16 cellular contexts compared by ENCODE assay signal in genomic region chr13:52414963-52415362, GRCh38. TPM values are rescaled to one million over a fixed set of nuclear protein-coding genes. Genes with fewer than 3 reads are reported as not detected.
DNase-seq lines count a peak whose midpoint lies in the region; ATAC-seq and TF ChIP-seq lines count a peak whose summit lies in the region.
"Had no signal": no experiment of that assay in that cellular context is flagged by ENCODE, and none has a peak within 500 bp of the region (broad histone marks: within the 10 kb centered on the region; RNA-seq: fewer than 3 reads in every experiment).

No MANE protein-coding gene starts in this region.

- WGBS in suprapubic skin: 33% methylated on average over 1 of the region's 1 CpG

- peaks cover 6 to 14% of the 10 kb centered on the region in 2 donors for H3K36me3 Mint-ChIP-seq in activated T-cell treated with anti-CD3 and anti-CD28 coated beads, Interleukin-2, amount 50 U/mL, for 72 hours (ENCODE audit: insufficient read depth in 2 of 2)
- H3K36me3 Mint-ChIP-seq in activated T-cell treated with anti-CD3 and anti-CD28 coated beads, Interleukin-2, amount 50 U/mL, for 4 hours (ENCODE audit: insufficient read depth): peaks cover 36% of the 10 kb centered on the region

- no peak for TF ChIP-seq EP300 in suprapubic skin (IDR thresholded peaks at IDR 0.05)

- no peaks in the 10 kb centered on the region for H3K27me3 Mint-ChIP-seq in activated T-cell treated with anti-CD3 and anti-CD28 coated beads, Interleukin-2, amount 50 U/mL, for 72 hours (ENCODE audit: low read depth)
- no peaks in the 10 kb centered on the region for H3K27me3 Mint-ChIP-seq in activated T-cell treated with anti-CD3 and anti-CD28 coated beads, Interleukin-2, amount 50 U/mL, for 4 hours (ENCODE audit: low read depth)
- H3K27me3 Mint-ChIP-seq: activated naive CD4-positive, alpha-beta T cell treated with anti-CD3 and anti-CD28 coated beads, Interleukin-2, amount 50 U/mL, for 24 hours had no signal

- H3K9me3 Mint-ChIP-seq in activated T-cell treated with anti-CD3 and anti-CD28 coated beads, Interleukin-2, amount 50 U/mL, for 72 hours: no peaks in the 10 kb centered on the region
- H3K9me3 Mint-ChIP-seq in activated T-cell treated with anti-CD3 and anti-CD28 coated beads, Interleukin-2, amount 50 U/mL, for 4 hours: no peaks in the 10 kb centered on the region
- H3K9me3 Mint-ChIP-seq: activated naive CD4-positive, alpha-beta T cell treated with anti-CD3 and anti-CD28 coated beads, Interleukin-2, amount 50 U/mL, for 24 hours; neural progenitor cell had no signal

- H3K27me3 ChIP-seq in suprapubic skin: no peaks in the 10 kb centered on the region
- H3K27me3 ChIP-seq: neural progenitor cell, tibial nerve had no signal

- no peak for TF ChIP-seq CTCF in astrocyte of the spinal cord (IDR thresholded peaks at IDR 0.05; ENCODE audit: low read depth, low read length)
- no peak for TF ChIP-seq CTCF in fibroblast of villous mesenchyme (IDR thresholded peaks at IDR 0.05; ENCODE audit: insufficient read depth, low read depth, low read length)
- no peak for TF ChIP-seq CTCF in suprapubic skin (IDR thresholded peaks at IDR 0.05)

- H3K36me3 ChIP-seq in suprapubic skin: peaks cover 44% of the 10 kb centered on the region

- H3K4me3 Mint-ChIP-seq in activated T-cell treated with anti-CD3 and anti-CD28 coated beads, Interleukin-2, amount 50 U/mL, for 72 hours: no peak overlapping the region
- H3K4me3 Mint-ChIP-seq in activated T-cell treated with anti-CD3 and anti-CD28 coated beads, Interleukin-2, amount 50 U/mL, for 4 hours: no peak overlapping the region
- H3K4me3 Mint-ChIP-seq: activated naive CD4-positive, alpha-beta T cell treated with anti-CD3 and anti-CD28 coated beads, Interleukin-2, amount 50 U/mL, for 24 hours; neural progenitor cell had no signal

- no peak for ATAC-seq in activated T-cell treated with anti-CD3 and anti-CD28 coated beads, Interleukin-2, amount 50 U/mL, for 72 hours (replicated peaks in 1 of 2)
- ATAC-seq in activated T-cell treated with anti-CD3 and anti-CD28 coated beads, Interleukin-2, amount 50 U/mL, for 4 hours: no peak
- no peak for ATAC-seq in HG03097 (IDR thresholded peaks at IDR 0.05; ENCODE audit: low FRiP score, unreplicated experiment)
- ATAC-seq: GM12878, left lobe of liver had no signal

- H3K4me1 ChIP-seq in suprapubic skin: peaks cover 21% of the 10 kb centered on the region
- H3K4me1 ChIP-seq: neural progenitor cell, tibial nerve had no signal

- no peak overlapping the region for H3K4me3 ChIP-seq in astrocyte of the spinal cord (ENCODE audit: low read depth, low read length)
- H3K4me3 ChIP-seq in fibroblast of villous mesenchyme (ENCODE audit: low read depth, low read length): no peak overlapping the region
- no peak overlapping the region for H3K4me3 ChIP-seq in suprapubic skin
- H3K4me3 ChIP-seq: coronary artery, GM12878, neural progenitor cell, tibial nerve had no signal

- TF ChIP-seq POLR2A in suprapubic skin (IDR thresholded peaks at IDR 0.05): no peak

- peak overlapping the region; percentile 64 for H3K27ac ChIP-seq in suprapubic skin
- H3K27ac ChIP-seq: neural progenitor cell, tibial nerve had no signal

- no peaks in the 10 kb centered on the region for H3K9me3 ChIP-seq in suprapubic skin
- H3K9me3 ChIP-seq: tibial nerve had no signal

- H3K27ac Mint-ChIP-seq in activated T-cell treated with anti-CD3 and anti-CD28 coated beads, Interleukin-2, amount 50 U/mL, for 72 hours: peak overlapping the region; percentile 25
- H3K27ac Mint-ChIP-seq: activated naive CD4-positive, alpha-beta T cell treated with anti-CD3 and anti-CD28 coated beads, Interleukin-2, amount 50 U/mL, for 24 hours; neural progenitor cell had no signal

- no peak for DNase-seq in activated T-cell treated with anti-CD3 and anti-CD28 coated beads, Interleukin-2, amount 50 U/mL, for 72 hours
- no peak for DNase-seq in activated T-cell treated with anti-CD3 and anti-CD28 coated beads, Interleukin-2, amount 50 U/mL, for 4 hours
- DNase-seq in astrocyte of the spinal cord (ENCODE audit: low read depth, low spot score): peak; percentile 31
- peak; percentile 34 for DNase-seq in fibroblast of villous mesenchyme (ENCODE audit: low read depth)
- DNase-seq in suprapubic skin (ENCODE audit: low spot score in 2 of 2): no peak
- DNase-seq in pons (ENCODE audit: low spot score): no peak
- no peak for DNase-seq in DMS79 (lab: John Stamatoyannopoulos, UW)
- DNase-seq: Karpas-422; NK-92 treated with Interleukin-12 subunit alpha and Interleukin-12 subunit beta, amount 100 ng/mL, for 24 hours had no signal

- peaks cover 10% of the 10 kb centered on the region for H3K4me1 Mint-ChIP-seq in activated T-cell treated with anti-CD3 and anti-CD28 coated beads, Interleukin-2, amount 50 U/mL, for 72 hours (ENCODE audit: low read depth)
- peaks cover 2% of the 10 kb centered on the region for H3K4me1 Mint-ChIP-seq in activated T-cell treated with anti-CD3 and anti-CD28 coated beads, Interleukin-2, amount 50 U/mL, for 4 hours (ENCODE audit: low read depth)
- H3K4me1 Mint-ChIP-seq: activated naive CD4-positive, alpha-beta T cell treated with anti-CD3 and anti-CD28 coated beads, Interleukin-2, amount 50 U/mL, for 24 hours; neural progenitor cell had no signal

- in situ Hi-C loops in astrocyte of the spinal cord (cut with HindIII; ENCODE audit: low sequenced_read_pairs): no loop called here

RNA-seq across cellular contexts. Expression of gene THSD1, which starts 9.0 kb away (rescaled TPM):
- total RNA-seq in activated T-cell treated with anti-CD3 and anti-CD28 coated beads, Interleukin-2, amount 50 U/mL, for 72 hours: under 1 TPM; 0.35 to 0.48 TPM
- total RNA-seq in activated T-cell treated with anti-CD3 and anti-CD28 coated beads, Interleukin-2, amount 50 U/mL, for 4 hours: under 1 TPM; 0.11 to 0.25 (median 0.16) TPM
- total RNA-seq in fibroblast of villous mesenchyme: 1.9 and 9.9 TPM in 2 replicates
- total RNA-seq in suprapubic skin: 10 to 100 TPM in 2 of 4 donors, 1 to 10 TPM in 2; 4.9 to 17.1 (median 7.9) TPM

RNA-seq across cellular contexts. Expression of gene VPS36, which starts 35.5 kb away (rescaled TPM):
- 10 to 100 TPM; 38.8 to 40.2 TPM for total RNA-seq in activated T-cell treated with anti-CD3 and anti-CD28 coated beads, Interleukin-2, amount 50 U/mL, for 72 hours
- total RNA-seq in activated T-cell treated with anti-CD3 and anti-CD28 coated beads, Interleukin-2, amount 50 U/mL, for 4 hours: 10 to 100 TPM; 29.2 to 34.0 (median 30.3) TPM
- 33.8 and 39.3 TPM in 2 replicates for total RNA-seq in fibroblast of villous mesenchyme
- 100 to 1,000 TPM in 1 of 4 donors, 10 to 100 TPM in 3; 86.0 to 331 (median 95.2) TPM for total RNA-seq in suprapubic skin

RNA-seq across cellular contexts. Expression of gene CKAP2, which starts 40.3 kb away (rescaled TPM):
- 10 to 100 TPM; 61.1 to 71.7 TPM for total RNA-seq in activated T-cell treated with anti-CD3 and anti-CD28 coated beads, Interleukin-2, amount 50 U/mL, for 72 hours
- total RNA-seq in activated T-cell treated with anti-CD3 and anti-CD28 coated beads, Interleukin-2, amount 50 U/mL, for 4 hours: 10 to 100 TPM; 10.1 to 11.2 (median 10.9) TPM
- total RNA-seq in fibroblast of villous mesenchyme: 20.9 and 39.3 TPM in 2 replicates
- 10 to 100 TPM; 16.0 to 33.8 (median 24.5) TPM for total RNA-seq in suprapubic skin

Comparison
In these comparisons a context has a peak if more than half of its experiments do, and no peak if none do; other contexts are left out.
1. DNase-seq: peak in astrocyte of the spinal cord (single experiment) and fibroblast of villous mesenchyme (single experiment); none in activated T-cell treated with anti-CD3 and anti-CD28 coated beads, Interleukin-2, amount 50 U/mL, for 72 hours (0 of 2), activated T-cell treated with anti-CD3 and anti-CD28 coated beads, Interleukin-2, amount 50 U/mL, for 4 hours (single experiment), suprapubic skin (0 of 2), pons (single experiment) and DMS79 (single experiment).